In the genomic region with DNA sequence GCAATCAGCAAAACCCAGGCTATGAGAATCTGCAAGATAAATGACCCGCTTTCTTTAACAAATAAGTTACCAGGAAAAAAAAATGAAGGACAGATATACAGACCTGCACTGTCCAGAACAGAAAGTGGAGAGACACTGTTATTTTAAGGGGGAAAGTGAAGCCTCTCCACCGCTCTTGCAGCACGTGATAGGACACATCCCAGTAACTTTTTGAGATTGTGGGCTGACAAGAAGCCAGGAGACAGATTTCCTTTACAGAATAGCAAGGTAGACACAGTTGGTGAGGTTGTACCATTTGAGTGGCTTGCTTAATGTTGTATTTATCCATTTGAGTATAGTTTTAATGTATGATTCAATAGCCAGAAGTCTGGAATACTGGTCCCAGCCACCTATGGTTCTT, we compare ENCODE assay signal across 35 cellular contexts. TPM values are rescaled to one million over a fixed set of nuclear protein-coding genes. Genes with fewer than 3 reads are reported as not detected.
DNase-seq lines count a peak whose midpoint lies in the region; ATAC-seq and TF ChIP-seq lines count a peak whose summit lies in the region.
"Had no signal": no experiment of that assay in that cellular context is flagged by ENCODE, and none has a peak within 500 bp of the region (broad histone marks: within the 10 kb centered on the region; RNA-seq: fewer than 3 reads in every experiment).

No MANE protein-coding gene starts in this region.

- H3K4me1 ChIP-seq in HEK293 (ENCODE audit: control insufficient read depth, insufficient read depth, low read length) (no peaks in the 10 kb centered on the region), thyroid gland (peaks cover 11 to 14% of the 10 kb centered on the region in 2 donors), upper lobe of left lung (no peaks in the 10 kb centered on the region)
- H3K4me1 ChIP-seq: A549, BE2C, BLaER1 had no signal

- POLR2A ChIA-PET in HEK293 (lab: Yijun Ruan, JAX), result interaction anchor here (1.1 kb wide), 1 partner anchor 14 kb away, joined by 3 read pairs; no protein-coding TSS in a partner anchor

- H3K27me3 Mint-ChIP-seq in activated naive CD4-positive, alpha-beta T cell treated with anti-CD3 and anti-CD28 coated beads, Interleukin-2, amount 10 ng/mL, durations not matched to agents 7 days and 5 days, result no peaks in the 10 kb centered on the region
- H3K27me3 Mint-ChIP-seq: CD4-positive, alpha-beta memory T cell; CD4-positive, alpha-beta T cell; CD4-positive, CD25-positive, alpha-beta regulatory T cell had no signal

- H3K27me3 ChIP-seq in thyroid gland (no peaks in the 10 kb centered on the region), upper lobe of left lung (no peaks in the 10 kb centered on the region)
- H3K27me3 ChIP-seq: BE2C; BLaER1; BLaER1 treated with 17β-estradiol and CSF1 and Interleukin-3, amounts not matched to agents 10 nM and 100 nM had no signal

- H3K27ac ChIP-seq in HEK293 (ENCODE audit: extremely low read depth, low read depth, low read length), result no peak overlapping the region
- H3K27ac ChIP-seq in thyroid gland, result peak overlapping the region; percentile 60 to 68 (median 67)
- H3K27ac ChIP-seq in upper lobe of left lung, result no peak overlapping the region
- H3K27ac ChIP-seq: 22Rv1; A549; BLaER1; BLaER1 treated with 17β-estradiol and CSF1 and Interleukin-3, amounts not matched to agents 10 nM and 100 nM; C4-2B had no signal

- DNase-seq in OCI-M1 (lab: John Stamatoyannopoulos, UW), result peak; percentile 15
- DNase-seq in left kidney (ENCODE audit: low read depth, low spot score), result peak; percentile 30
- peak; percentile 77 to 78 for DNase-seq in thyroid gland
- no peak for DNase-seq in SHP77 treated with DMSO at 0.1 percent for 48 hours (lab: John Stamatoyannopoulos, UW)
- no peak for DNase-seq in activated naive CD4-positive, alpha-beta T cell treated with anti-CD3 and anti-CD28 coated beads, Interleukin-2, amount 10 ng/mL, durations not matched to agents 7 days and 5 days
- no peak for DNase-seq in upper lobe of left lung
- DNase-seq in ecto neural progenitor cell (ENCODE audit: low spot score), result no peak
- DNase-seq: 8988T; ACHN; AML-193; BE2C; C1 segment of cervical spinal cord; Caco-2; Calu3; CD4-positive, alpha-beta memory T cell; CD4-positive, alpha-beta T cell; CD4-positive, CD25-positive, alpha-beta regulatory T cell; CD8-positive, alpha-beta memory T cell; CD8-positive, alpha-beta T cell; COR-L47; DMS 273 treated with DMSO at 0.1 percent for 48 hours; DMS153; DMS53; DMS79; DMS79 treated with DMSO at 0.1 percent for 48 hours; DND-41; EL had no signal

- H3K9me3 ChIP-seq in HEK293 (ENCODE audit: control insufficient read depth, insufficient read depth, low read depth, low read length), result no peaks in the 10 kb centered on the region
- H3K9me3 ChIP-seq in thyroid gland, result no peaks in the 10 kb centered on the region
- no peaks in the 10 kb centered on the region for H3K9me3 ChIP-seq in upper lobe of left lung
- H3K9me3 ChIP-seq: A549, BE2C, BLaER1, Caco-2 had no signal

- H3K36me3 ChIP-seq in HEK293 (ENCODE audit: control insufficient read depth in 2 of 2, insufficient read depth in 1 of 2, low read length in 2 of 2) (no peaks in the 10 kb centered on the region), thyroid gland (no peaks in the 10 kb centered on the region), upper lobe of left lung (no peaks in the 10 kb centered on the region)
- H3K36me3 ChIP-seq: BLaER1; BLaER1 treated with 17β-estradiol and CSF1 and Interleukin-3, amounts not matched to agents 10 nM and 100 nM had no signal

- TF ChIP-seq POLR2A in thyroid gland (IDR thresholded peaks at IDR 0.05) (peak in 1 of 2 donors; percentile 24), upper lobe of left lung (IDR thresholded peaks at IDR 0.05) (no peak)

- 23 to 26% methylated on average over 3 of the region's 3 CpGs for WGBS in thyroid gland, 2 donors
- WGBS in upper lobe of left lung, 2 donors, result 93 to 97% methylated on average over 3 of the region's 3 CpGs

- ATAC-seq in upper lobe of left lung (ENCODE audit: low FRiP score in 2 of 2), result no peak
- ATAC-seq: A549; CD8-positive, alpha-beta T cell had no signal

- H3K4me1 Mint-ChIP-seq in activated naive CD4-positive, alpha-beta T cell treated with anti-CD3 and anti-CD28 coated beads, Interleukin-2, amount 10 ng/mL, durations not matched to agents 7 days and 5 days, result peaks cover 13% of the 10 kb centered on the region
- H3K4me1 Mint-ChIP-seq: B cell; CD4-positive, alpha-beta memory T cell had no signal

- no peaks in the 10 kb centered on the region for H3K9me3 Mint-ChIP-seq in activated naive CD4-positive, alpha-beta T cell treated with anti-CD3 and anti-CD28 coated beads, Interleukin-2, amount 10 ng/mL, durations not matched to agents 7 days and 5 days
- H3K9me3 Mint-ChIP-seq: CD4-positive, alpha-beta memory T cell; CD4-positive, alpha-beta T cell; CD4-positive, CD25-positive, alpha-beta regulatory T cell; CD8-positive, alpha-beta memory T cell; CD8-positive, alpha-beta T cell had no signal

- intact Hi-C loops in thyroid gland (cut with DNase I), result no loop called here

- H3K27ac Mint-ChIP-seq in activated naive CD4-positive, alpha-beta T cell treated with anti-CD3 and anti-CD28 coated beads, Interleukin-2, amount 10 ng/mL, durations not matched to agents 7 days and 5 days, result no peak overlapping the region
- H3K27ac Mint-ChIP-seq: B cell; CD14-positive monocyte; CD4-positive, alpha-beta memory T cell; CD4-positive, alpha-beta T cell; CD4-positive, CD25-positive, alpha-beta regulatory T cell; CD8-positive, alpha-beta memory T cell; CD8-positive, alpha-beta T cell had no signal

- H3K4me3 Mint-ChIP-seq in activated naive CD4-positive, alpha-beta T cell treated with anti-CD3 and anti-CD28 coated beads, Interleukin-2, amount 10 ng/mL, durations not matched to agents 7 days and 5 days, result no peak overlapping the region
- H3K4me3 Mint-ChIP-seq: B cell; CD14-positive monocyte; CD4-positive, alpha-beta memory T cell; CD4-positive, alpha-beta T cell; CD4-positive, CD25-positive, alpha-beta regulatory T cell; CD8-positive, alpha-beta memory T cell; CD8-positive, alpha-beta T cell had no signal

- H3K36me3 Mint-ChIP-seq in activated naive CD4-positive, alpha-beta T cell treated with anti-CD3 and anti-CD28 coated beads, Interleukin-2, amount 10 ng/mL, durations not matched to agents 7 days and 5 days, result no peaks in the 10 kb centered on the region

- H3K4me3 ChIP-seq in HEK293 (ENCODE audit: low read depth, low read length), result no peak overlapping the region
- no peak overlapping the region for H3K4me3 ChIP-seq in thyroid gland (replicated peaks in 1 of 3)
- H3K4me3 ChIP-seq in upper lobe of left lung, result no peak overlapping the region
- H3K4me3 ChIP-seq: A549; BLaER1; BLaER1 treated with 17β-estradiol and CSF1 and Interleukin-3, amounts not matched to agents 10 nM and 100 nM had no signal

- no peak for TF ChIP-seq EP300 in upper lobe of left lung (IDR thresholded peaks at IDR 0.05)

- CTCF ChIA-PET in HEK293 (lab: Yijun Ruan, JAX), result interaction anchor here (0.8 kb wide), 1 partner anchor 16 kb away, joined by 3 read pairs; no protein-coding TSS in a partner anchor
- CTCF ChIA-PET in activated naive CD4-positive, alpha-beta T cell treated with anti-CD3 and anti-CD28 coated beads, Interleukin-2, amount 10 ng/mL, durations not matched to agents 7 days and 5 days (lab: Charles Lee), result interaction anchor here (1.1 to 1.2 kb wide), 2 partner anchors 11 to 61 kb away, joined by 3 to 4 read pairs; no protein-coding TSS in a partner anchor

- TF ChIP-seq CTCF in HEK293 (tag by site-specific recombination; IDR thresholded peaks at IDR 0.05) (no peak), thyroid gland (IDR thresholded peaks at IDR 0.05) (no peak), upper lobe of left lung (IDR thresholded peaks at IDR 0.05) (no peak)

TF ChIP-seq in HEK293, 187 proteins besides CTCF, POLR2A, EP300 and RAD21:
- TF ChIP-seq, protein P1, sequence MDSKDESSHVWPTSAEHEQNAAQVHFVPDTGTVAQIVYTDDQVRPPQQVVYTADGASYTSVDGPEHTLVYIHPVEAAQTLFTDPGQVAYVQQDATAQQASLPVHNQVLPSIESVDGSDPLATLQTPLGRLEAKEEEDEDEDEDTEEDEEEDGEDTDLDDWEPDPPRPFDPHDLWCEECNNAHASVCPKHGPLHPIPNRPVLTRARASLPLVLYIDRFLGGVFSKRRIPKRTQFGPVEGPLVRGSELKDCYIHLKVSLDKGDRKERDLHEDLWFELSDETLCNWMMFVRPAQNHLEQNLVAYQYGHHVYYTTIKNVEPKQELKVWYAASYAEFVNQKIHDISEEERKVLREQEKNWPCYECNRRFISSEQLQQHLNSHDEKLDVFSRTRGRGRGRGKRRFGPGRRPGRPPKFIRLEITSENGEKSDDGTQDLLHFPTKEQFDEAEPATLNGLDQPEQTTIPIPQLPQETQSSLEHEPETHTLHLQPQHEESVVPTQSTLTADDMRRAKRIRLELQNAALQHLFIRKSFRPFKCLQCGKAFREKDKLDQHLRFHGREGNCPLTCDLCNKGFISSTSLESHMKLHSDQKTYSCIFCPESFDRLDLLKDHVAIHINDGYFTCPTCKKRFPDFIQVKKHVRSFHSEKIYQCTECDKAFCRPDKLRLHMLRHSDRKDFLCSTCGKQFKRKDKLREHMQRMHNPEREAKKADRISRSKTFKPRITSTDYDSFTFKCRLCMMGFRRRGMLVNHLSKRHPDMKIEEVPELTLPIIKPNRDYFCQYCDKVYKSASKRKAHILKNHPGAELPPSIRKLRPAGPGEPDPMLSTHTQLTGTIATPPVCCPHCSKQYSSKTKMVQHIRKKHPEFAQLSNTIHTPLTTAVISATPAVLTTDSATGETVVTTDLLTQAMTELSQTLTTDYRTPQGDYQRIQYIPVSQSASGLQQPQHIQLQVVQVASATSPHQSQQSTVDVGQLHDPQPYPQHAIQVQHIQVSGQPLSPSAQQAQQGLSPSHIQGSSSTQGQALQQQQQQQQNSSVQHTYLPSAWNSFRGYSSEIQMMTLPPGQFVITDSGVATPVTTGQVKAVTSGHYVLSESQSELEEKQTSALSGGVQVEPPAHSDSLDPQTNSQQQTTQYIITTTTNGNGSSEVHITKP (tag by site-specific recombination; IDR thresholded peaks at IDR 0.05), result 0 out of 2 replicates have a peak, but pooled peaks have one; percentile 49
- TF ChIP-seq ZNF777 (tag by site-specific recombination; IDR thresholded peaks at IDR 0.05; ENCODE audit: borderline replicate concordance), result no peak
TF ChIP-seq in HEK293: peak in this region for 1.

RNA-seq across cellular contexts. Expression of gene TMEM169, which starts 13.0 kb away (rescaled TPM):
- total RNA-seq in thyroid gland (1 to 10 TPM; 1.9 to 3.1 (median 2.4) TPM), upper lobe of left lung (1 to 10 TPM in 1 of 6 donors, under 1 TPM in 3, not detected in 2; 0.15 to 1.1 (median 0.80) TPM)
- total RNA-seq: CD8-positive, alpha-beta T cell had no signal

RNA-seq across cellular contexts. Expression of gene PECR, which starts 13.1 kb away (rescaled TPM):
- total RNA-seq in thyroid gland, result 10 to 100 TPM; 14.6 to 25.6 (median 22.8) TPM
- total RNA-seq in upper lobe of left lung, result 10 to 100 TPM; 11.9 to 39.8 (median 20.3) TPM

RNA-seq across cellular contexts. Expression of gene XRCC5, which starts 14.4 kb away (rescaled TPM):
- 100 to 1,000 TPM; 185 to 240 (median 216) TPM for total RNA-seq in thyroid gland
- total RNA-seq in upper lobe of left lung, result 100 to 1,000 TPM in 5 of 6 donors, 10 to 100 TPM in 1; 57.3 to 163 (median 131) TPM

Comparison
In these comparisons a context has a peak if more than half of its experiments do, and no peak if none do; other contexts are left out.
1. H3K27ac ChIP-seq: peak in thyroid gland (3 of 3); none in HEK293 (single experiment) and upper lobe of left lung (0 of 4).
2. DNase-seq: peak in OCI-M1 (single experiment), left kidney (single experiment) and thyroid gland (2 of 2); none in SHP77 treated with DMSO at 0.1 percent for 48 hours (single experiment), activated naive CD4-positive, alpha-beta T cell treated with anti-CD3 and anti-CD28 coated beads, Interleukin-2, amount 10 ng/mL, durations not matched to agents 7 days and 5 days (single experiment), upper lobe of left lung (0 of 2) and ecto neural progenitor cell (single experiment).